ENCODE assay signal across 1 cellular context in the genomic region with DNA sequence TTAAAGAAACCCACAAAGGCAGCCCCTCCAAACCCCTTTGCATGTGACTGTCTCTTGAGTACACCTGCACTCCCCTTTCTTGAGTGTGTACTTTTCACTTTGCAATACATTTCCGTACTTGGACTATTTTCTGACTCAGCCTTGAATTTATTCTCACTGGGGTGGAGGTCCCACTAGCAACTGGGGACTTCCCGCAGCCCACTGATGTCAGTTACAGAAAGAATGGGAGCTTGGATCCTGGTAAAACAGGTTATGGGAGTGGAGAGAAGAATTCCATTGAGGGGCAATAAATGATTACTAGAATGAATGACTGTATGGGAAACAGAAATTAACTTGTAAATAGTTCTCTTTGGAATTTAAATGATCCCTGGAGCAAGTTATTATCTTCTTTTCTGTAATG.
TF ChIP-seq lines count a peak whose summit lies in the region.

No MANE protein-coding gene starts in this region.

TF ChIP-seq in WTC11, 78 proteins besides CTCF, POLR2A, EP300 and RAD21:
- TF ChIP-seq, protein P1, sequence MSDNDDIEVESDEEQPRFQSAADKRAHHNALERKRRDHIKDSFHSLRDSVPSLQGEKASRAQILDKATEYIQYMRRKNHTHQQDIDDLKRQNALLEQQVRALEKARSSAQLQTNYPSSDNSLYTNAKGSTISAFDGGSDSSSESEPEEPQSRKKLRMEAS (CRISPR knock-in tag; IDR thresholded peaks at IDR 0.05) = no peak
- TF ChIP-seq ZNF416 (CRISPR knock-in tag; IDR thresholded peaks at IDR 0.05) (no peak), ZNF671 (CRISPR knock-in tag; IDR thresholded peaks at IDR 0.05) (no peak), ESRRA (CRISPR knock-in tag; IDR thresholded peaks at IDR 0.05; ENCODE audit: borderline replicate concordance) (no peak), GRHL2 (CRISPR knock-in tag; IDR thresholded peaks at IDR 0.05; ENCODE audit: insufficient replicate concordance, severe bottlenecking) (no peak), ZNF317 (CRISPR knock-in tag; IDR thresholded peaks at IDR 0.05; ENCODE audit: borderline replicate concordance, low read depth) (no peak), FOXK1 (CRISPR knock-in tag; IDR thresholded peaks at IDR 0.05) (no peak)
